ENCODE assay signal across 1 cellular context in genomic region chr13:113220141-113220598, GRCh38.
A peak's percentile ranks its signal among the peaks of the same experiment; 100 is the strongest.
TF ChIP-seq lines count a peak whose summit lies in the region.

No MANE protein-coding gene starts in this region.

TF ChIP-seq in HepG2, 621 proteins besides CTCF, POLR2A, EP300 and RAD21 (continued from another document and continues in another):
- TF ChIP-seq CEBPZ (IDR thresholded peaks at IDR 0.05; ENCODE audit: low read length) = no peak
- no peak for TF ChIP-seq RELA (CRISPR knock-in tag; IDR thresholded peaks at IDR 0.05)
- no peak for TF ChIP-seq KLF9 (CRISPR knock-in tag; IDR thresholded peaks at IDR 0.05; ENCODE audit: low read depth)
- no peak for TF ChIP-seq DNMT1 (CRISPR knock-in tag; IDR thresholded peaks at IDR 0.05)
- TF ChIP-seq ZNF3 (CRISPR knock-in tag; IDR thresholded peaks at IDR 0.05) = no peak
- TF ChIP-seq ZNF274 (CRISPR knock-in tag; IDR thresholded peaks at IDR 0.05) = no peak
- no peak for TF ChIP-seq ZFAT (CRISPR knock-in tag; conservative IDR thresholded peaks at IDR 0.05)
- peak; percentile 49; the same call in 1 of the 2 replicates for TF ChIP-seq RAD51 (IDR thresholded peaks at IDR 0.05; ENCODE audit: borderline replicate concordance)
- no peak for TF ChIP-seq MLXIP (CRISPR knock-in tag; IDR thresholded peaks at IDR 0.05; ENCODE audit: borderline replicate concordance)
- TF ChIP-seq ZNF12 (CRISPR knock-in tag; IDR thresholded peaks at IDR 0.05) = no peak; the same call in 1 of the 2 replicates
- no peak for TF ChIP-seq ZNF503 (CRISPR knock-in tag; IDR thresholded peaks at IDR 0.05)
- TF ChIP-seq CCAR2 (optimal IDR thresholded peaks at IDR 0.05; ENCODE audit: low read depth, low read length) = no peak
- TF ChIP-seq GZF1 (CRISPR knock-in tag; IDR thresholded peaks at IDR 0.05) = 0 out of 2 replicates have a peak, but pooled peaks have one; percentile 37
- no peak for TF ChIP-seq AGO2 (optimal IDR thresholded peaks at IDR 0.05; ENCODE audit: low read depth, low read length)
- TF ChIP-seq PAWR (CRISPR knock-in tag; IDR thresholded peaks at IDR 0.05; ENCODE audit: borderline replicate concordance) = no peak
- TF ChIP-seq ZNF768 (CRISPR knock-in tag; IDR thresholded peaks at IDR 0.05) = no peak
- no peak for TF ChIP-seq ETS1 (CRISPR knock-in tag; IDR thresholded peaks at IDR 0.05)
- TF ChIP-seq TEAD3 (CRISPR knock-in tag; optimal IDR thresholded peaks at IDR 0.05; ENCODE audit: borderline replicate concordance) = peak; percentile 43
- TF ChIP-seq NR2F1 (CRISPR knock-in tag; IDR thresholded peaks at IDR 0.05) = peak; percentile 80 to 93
- no peak for TF ChIP-seq ZNF225 (CRISPR knock-in tag; IDR thresholded peaks at IDR 0.05)
- no peak for TF ChIP-seq DBP (CRISPR knock-in tag; IDR thresholded peaks at IDR 0.05; ENCODE audit: not compliant biosample characterization)
- TF ChIP-seq ZBED4 (CRISPR knock-in tag; IDR thresholded peaks at IDR 0.05; ENCODE audit: borderline replicate concordance) = peak; percentile 14; the same call in 1 of the 2 replicates
- no peak for TF ChIP-seq TGIF2 (CRISPR knock-in tag; IDR thresholded peaks at IDR 0.05)
- no peak for TF ChIP-seq ZNF740 (CRISPR knock-in tag; IDR thresholded peaks at IDR 0.05)
- TF ChIP-seq NPAS2 (CRISPR knock-in tag; IDR thresholded peaks at IDR 0.05; ENCODE audit: borderline replicate concordance) = no peak
- peak; percentile 96 for TF ChIP-seq BCL6 (CRISPR knock-in tag; IDR thresholded peaks at IDR 0.05)
- TF ChIP-seq ZNF557 (CRISPR knock-in tag; IDR thresholded peaks at IDR 0.05) = no peak
- TF ChIP-seq ZNF746 (CRISPR knock-in tag; IDR thresholded peaks at IDR 0.05) = no peak
- TF ChIP-seq ZNF382 (CRISPR knock-in tag; IDR thresholded peaks at IDR 0.05; ENCODE audit: borderline replicate concordance) = no peak
- no peak for TF ChIP-seq ZNF569 (CRISPR knock-in tag; IDR thresholded peaks at IDR 0.05; ENCODE audit: borderline replicate concordance)
- no peak for TF ChIP-seq GPBP1L1 (CRISPR knock-in tag; IDR thresholded peaks at IDR 0.05)
- TF ChIP-seq HMG20B (CRISPR knock-in tag; conservative IDR thresholded peaks at IDR 0.05) = no peak
- TF ChIP-seq GPN1 (CRISPR knock-in tag; IDR thresholded peaks at IDR 0.05; ENCODE audit: borderline replicate concordance) = no peak
- peak; percentile 73; the same call in 1 of the 2 replicates for TF ChIP-seq ZNF710 (CRISPR knock-in tag; IDR thresholded peaks at IDR 0.05; ENCODE audit: borderline replicate concordance)
- no peak for TF ChIP-seq ZNF513 (CRISPR knock-in tag; conservative IDR thresholded peaks at IDR 0.05)
- no peak for TF ChIP-seq ZNF709 (CRISPR knock-in tag; IDR thresholded peaks at IDR 0.05)
- no peak for TF ChIP-seq ZNF776 (CRISPR knock-in tag; IDR thresholded peaks at IDR 0.05)
- TF ChIP-seq TCF12 (IDR thresholded peaks at IDR 0.05) = no peak
- TF ChIP-seq TCF12 (CRISPR knock-in tag; IDR thresholded peaks at IDR 0.05) = peak; percentile 72; the same call in 1 of the 2 replicates
- TF ChIP-seq ZNF619 (CRISPR knock-in tag; IDR thresholded peaks at IDR 0.05) = no peak
- peak; percentile 54; the same call in 1 of the 2 replicates for TF ChIP-seq ZNF160 (CRISPR knock-in tag; IDR thresholded peaks at IDR 0.05)
